In the genomic region with DNA sequence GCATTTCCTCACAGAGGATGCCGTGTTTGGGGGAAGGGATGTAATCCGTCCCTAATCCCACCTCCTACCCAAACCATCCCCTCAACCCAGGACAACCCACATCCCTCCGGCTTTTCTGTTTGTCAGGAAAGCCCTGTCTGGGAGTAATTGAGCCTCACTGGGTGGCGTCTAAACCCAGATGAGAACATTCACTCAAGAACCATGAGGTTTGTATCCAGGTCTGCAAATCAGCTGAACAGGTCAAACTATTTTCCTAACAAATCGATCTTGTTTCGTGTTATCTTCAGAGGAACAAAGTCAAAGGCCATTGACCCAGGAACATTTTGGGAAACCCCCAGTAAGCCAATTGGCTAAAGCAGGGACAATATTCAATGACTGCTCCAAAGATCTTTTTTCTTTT, we compare ENCODE assay signal across 2 cellular contexts.
TF ChIP-seq lines count a peak whose summit lies in the region.

No MANE protein-coding gene starts in this region.

TF ChIP-seq in GM23338, 12 proteins besides CTCF, POLR2A, EP300 and RAD21 (continued from another document):
- TF ChIP-seq, protein P1, sequence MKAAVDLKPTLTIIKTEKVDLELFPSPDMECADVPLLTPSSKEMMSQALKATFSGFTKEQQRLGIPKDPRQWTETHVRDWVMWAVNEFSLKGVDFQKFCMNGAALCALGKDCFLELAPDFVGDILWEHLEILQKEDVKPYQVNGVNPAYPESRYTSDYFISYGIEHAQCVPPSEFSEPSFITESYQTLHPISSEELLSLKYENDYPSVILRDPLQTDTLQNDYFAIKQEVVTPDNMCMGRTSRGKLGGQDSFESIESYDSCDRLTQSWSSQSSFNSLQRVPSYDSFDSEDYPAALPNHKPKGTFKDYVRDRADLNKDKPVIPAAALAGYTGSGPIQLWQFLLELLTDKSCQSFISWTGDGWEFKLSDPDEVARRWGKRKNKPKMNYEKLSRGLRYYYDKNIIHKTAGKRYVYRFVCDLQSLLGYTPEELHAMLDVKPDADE (IDR thresholded peaks at IDR 0.05), result no peak
- TF ChIP-seq, protein P2, sequence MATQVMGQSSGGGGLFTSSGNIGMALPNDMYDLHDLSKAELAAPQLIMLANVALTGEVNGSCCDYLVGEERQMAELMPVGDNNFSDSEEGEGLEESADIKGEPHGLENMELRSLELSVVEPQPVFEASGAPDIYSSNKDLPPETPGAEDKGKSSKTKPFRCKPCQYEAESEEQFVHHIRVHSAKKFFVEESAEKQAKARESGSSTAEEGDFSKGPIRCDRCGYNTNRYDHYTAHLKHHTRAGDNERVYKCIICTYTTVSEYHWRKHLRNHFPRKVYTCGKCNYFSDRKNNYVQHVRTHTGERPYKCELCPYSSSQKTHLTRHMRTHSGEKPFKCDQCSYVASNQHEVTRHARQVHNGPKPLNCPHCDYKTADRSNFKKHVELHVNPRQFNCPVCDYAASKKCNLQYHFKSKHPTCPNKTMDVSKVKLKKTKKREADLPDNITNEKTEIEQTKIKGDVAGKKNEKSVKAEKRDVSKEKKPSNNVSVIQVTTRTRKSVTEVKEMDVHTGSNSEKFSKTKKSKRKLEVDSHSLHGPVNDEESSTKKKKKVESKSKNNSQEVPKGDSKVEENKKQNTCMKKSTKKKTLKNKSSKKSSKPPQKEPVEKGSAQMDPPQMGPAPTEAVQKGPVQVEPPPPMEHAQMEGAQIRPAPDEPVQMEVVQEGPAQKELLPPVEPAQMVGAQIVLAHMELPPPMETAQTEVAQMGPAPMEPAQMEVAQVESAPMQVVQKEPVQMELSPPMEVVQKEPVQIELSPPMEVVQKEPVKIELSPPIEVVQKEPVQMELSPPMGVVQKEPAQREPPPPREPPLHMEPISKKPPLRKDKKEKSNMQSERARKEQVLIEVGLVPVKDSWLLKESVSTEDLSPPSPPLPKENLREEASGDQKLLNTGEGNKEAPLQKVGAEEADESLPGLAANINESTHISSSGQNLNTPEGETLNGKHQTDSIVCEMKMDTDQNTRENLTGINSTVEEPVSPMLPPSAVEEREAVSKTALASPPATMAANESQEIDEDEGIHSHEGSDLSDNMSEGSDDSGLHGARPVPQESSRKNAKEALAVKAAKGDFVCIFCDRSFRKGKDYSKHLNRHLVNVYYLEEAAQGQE (IDR thresholded peaks at IDR 0.05; ENCODE audit: unreplicated experiment), result no peak
- TF ChIP-seq ZNF114 (CRISPR knock-in tag; IDR thresholded peaks at IDR 0.05) (no peak), JUNB (IDR thresholded peaks at IDR 0.05; ENCODE audit: unreplicated experiment) (no peak)

TF ChIP-seq in WTC11, 78 proteins besides CTCF, POLR2A, EP300 and RAD21 (continued from another document):
- TF ChIP-seq, protein P3, sequence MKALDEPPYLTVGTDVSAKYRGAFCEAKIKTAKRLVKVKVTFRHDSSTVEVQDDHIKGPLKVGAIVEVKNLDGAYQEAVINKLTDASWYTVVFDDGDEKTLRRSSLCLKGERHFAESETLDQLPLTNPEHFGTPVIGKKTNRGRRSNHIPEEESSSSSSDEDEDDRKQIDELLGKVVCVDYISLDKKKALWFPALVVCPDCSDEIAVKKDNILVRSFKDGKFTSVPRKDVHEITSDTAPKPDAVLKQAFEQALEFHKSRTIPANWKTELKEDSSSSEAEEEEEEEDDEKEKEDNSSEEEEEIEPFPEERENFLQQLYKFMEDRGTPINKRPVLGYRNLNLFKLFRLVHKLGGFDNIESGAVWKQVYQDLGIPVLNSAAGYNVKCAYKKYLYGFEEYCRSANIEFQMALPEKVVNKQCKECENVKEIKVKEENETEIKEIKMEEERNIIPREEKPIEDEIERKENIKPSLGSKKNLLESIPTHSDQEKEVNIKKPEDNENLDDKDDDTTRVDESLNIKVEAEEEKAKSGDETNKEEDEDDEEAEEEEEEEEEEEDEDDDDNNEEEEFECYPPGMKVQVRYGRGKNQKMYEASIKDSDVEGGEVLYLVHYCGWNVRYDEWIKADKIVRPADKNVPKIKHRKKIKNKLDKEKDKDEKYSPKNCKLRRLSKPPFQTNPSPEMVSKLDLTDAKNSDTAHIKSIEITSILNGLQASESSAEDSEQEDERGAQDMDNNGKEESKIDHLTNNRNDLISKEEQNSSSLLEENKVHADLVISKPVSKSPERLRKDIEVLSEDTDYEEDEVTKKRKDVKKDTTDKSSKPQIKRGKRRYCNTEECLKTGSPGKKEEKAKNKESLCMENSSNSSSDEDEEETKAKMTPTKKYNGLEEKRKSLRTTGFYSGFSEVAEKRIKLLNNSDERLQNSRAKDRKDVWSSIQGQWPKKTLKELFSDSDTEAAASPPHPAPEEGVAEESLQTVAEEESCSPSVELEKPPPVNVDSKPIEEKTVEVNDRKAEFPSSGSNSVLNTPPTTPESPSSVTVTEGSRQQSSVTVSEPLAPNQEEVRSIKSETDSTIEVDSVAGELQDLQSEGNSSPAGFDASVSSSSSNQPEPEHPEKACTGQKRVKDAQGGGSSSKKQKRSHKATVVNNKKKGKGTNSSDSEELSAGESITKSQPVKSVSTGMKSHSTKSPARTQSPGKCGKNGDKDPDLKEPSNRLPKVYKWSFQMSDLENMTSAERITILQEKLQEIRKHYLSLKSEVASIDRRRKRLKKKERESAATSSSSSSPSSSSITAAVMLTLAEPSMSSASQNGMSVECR (CRISPR knock-in tag; IDR thresholded peaks at IDR 0.05; ENCODE audit: borderline replicate concordance), result no peak
- no peak for TF ChIP-seq TCF7 (CRISPR knock-in tag; IDR thresholded peaks at IDR 0.05; ENCODE audit: low read depth)
- TF ChIP-seq, protein P4, sequence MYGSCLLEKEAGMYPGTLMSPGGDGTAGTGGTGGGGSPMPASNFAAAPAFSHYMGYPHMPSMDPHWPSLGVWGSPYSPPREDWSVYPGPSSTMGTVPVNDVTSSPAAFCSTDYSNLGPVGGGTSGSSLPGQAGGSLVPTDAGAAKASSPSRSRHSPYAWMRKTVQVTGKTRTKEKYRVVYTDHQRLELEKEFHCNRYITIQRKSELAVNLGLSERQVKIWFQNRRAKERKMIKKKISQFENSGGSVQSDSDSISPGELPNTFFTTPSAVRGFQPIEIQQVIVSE (CRISPR knock-in tag; IDR thresholded peaks at IDR 0.05; ENCODE audit: borderline replicate concordance), result no peak
